In genomic region chr15:51335538-51335961, GRCh38 we compare ENCODE assay signal across 13 cellular contexts. TPM values are rescaled to one million over a fixed set of nuclear protein-coding genes. Genes with fewer than 3 reads are reported as not detected.
DNase-seq lines count a peak whose midpoint lies in the region; ATAC-seq, FAIRE-seq and TF ChIP-seq lines count a peak whose summit lies in the region.
"Had no signal": no experiment of that assay in that cellular context is flagged by ENCODE, and none has a peak within 500 bp of the region (broad histone marks: within the 10 kb centered on the region; RNA-seq: fewer than 3 reads in every experiment).

No MANE protein-coding gene starts in this region.

- H3K4me1 Mint-ChIP-seq in T-helper 2 cell treated with Interferon-gamma antibody and Interleukin-4, amounts not matched to agents 5 μg/mL and 100 μg/mL, for 36 hours (ENCODE audit: low read depth): no peaks in the 10 kb centered on the region
- H3K4me1 Mint-ChIP-seq in natural killer cell: no peaks in the 10 kb centered on the region

- FAIRE-seq in HTR-8/SVneo (lab: Jason Lieb, UNC): no peak
- FAIRE-seq: keratinocyte had no signal

- intact Hi-C loops in colonic mucosa (cut with DNase I) (no loop called here), natural killer cell (cut with micrococcal nuclease) (no loop called here)

- no peak overlapping the region for H3K4me3 Mint-ChIP-seq in T-helper 2 cell treated with Interferon-gamma antibody and Interleukin-4, amounts not matched to agents 5 μg/mL and 100 μg/mL, for 36 hours
- H3K4me3 Mint-ChIP-seq in natural killer cell: no peak overlapping the region

- H3K4me3 ChIP-seq in colonic mucosa: no peak overlapping the region
- H3K4me3 ChIP-seq: BLaER1 had no signal

- no peaks in the 10 kb centered on the region for H3K9me3 Mint-ChIP-seq in T-helper 2 cell treated with Interferon-gamma antibody and Interleukin-4, amounts not matched to agents 5 μg/mL and 100 μg/mL, for 36 hours
- no peaks in the 10 kb centered on the region for H3K9me3 Mint-ChIP-seq in natural killer cell

- peaks cover 11% of the 10 kb centered on the region for H3K27me3 Mint-ChIP-seq in T-helper 2 cell treated with Interferon-gamma antibody and Interleukin-4, amounts not matched to agents 5 μg/mL and 100 μg/mL, for 36 hours (ENCODE audit: low read depth)
- H3K27me3 Mint-ChIP-seq in natural killer cell (ENCODE audit: low read depth in 2 of 2): peaks cover 0 to 3% of the 10 kb centered on the region in 2 donors

- H3K36me3 ChIP-seq in colonic mucosa: no peaks in the 10 kb centered on the region
- H3K36me3 ChIP-seq: BLaER1 had no signal

- DNase-seq in colonic mucosa (peak; percentile 53), HTR-8/SVneo (ENCODE audit: insufficient read length, low spot score) (no peak), natural killer cell (no peak)
- DNase-seq in activated CD4-positive, alpha-beta T cell treated with anti-CD3 and anti-CD28 coated beads, Interleukin-2, amount 50 U/mL, for 1 hour: no peak
- DNase-seq in T-helper 2 cell treated with Interferon-gamma antibody and Interleukin-4, amounts not matched to agents 5 μg/mL and 100 μg/mL, for 36 hours (ENCODE audit: low spot score): no peak
- DNase-seq: activated CD4-positive, alpha-beta T cell treated with anti-CD3 and anti-CD28 coated beads, Interleukin-2, amount 50 U/mL, for 48 hours; NCI-H1436 treated with DMSO at 0.1 percent for 48 hours had no signal

- TF ChIP-seq CTCF in colonic mucosa (IDR thresholded peaks at IDR 0.05) (no peak), natural killer cell (IDR thresholded peaks at IDR 0.05) (no peak)

- no peak overlapping the region for H3K9ac ChIP-seq in colonic mucosa (ENCODE audit: low read depth in 2 of 2, low read length in 2 of 2)
- H3K9ac ChIP-seq: BLaER1 had no signal

- no peak overlapping the region for H3K27ac Mint-ChIP-seq in T-helper 2 cell treated with Interferon-gamma antibody and Interleukin-4, amounts not matched to agents 5 μg/mL and 100 μg/mL, for 36 hours
- no peak overlapping the region for H3K27ac Mint-ChIP-seq in natural killer cell

- H3K27me3 ChIP-seq in colonic mucosa: no peaks in the 10 kb centered on the region
- H3K27me3 ChIP-seq: BLaER1 had no signal

- H3K9me3 ChIP-seq in colonic mucosa: no peaks in the 10 kb centered on the region

- H3K27ac ChIP-seq in colonic mucosa: peak overlapping the region; percentile 41
- H3K27ac ChIP-seq: BLaER1 had no signal

- peaks cover 13% of the 10 kb centered on the region for H3K4me1 ChIP-seq in colonic mucosa

- no peaks in the 10 kb centered on the region for H3K36me3 Mint-ChIP-seq in T-helper 2 cell treated with Interferon-gamma antibody and Interleukin-4, amounts not matched to agents 5 μg/mL and 100 μg/mL, for 36 hours (ENCODE audit: low read depth)
- H3K36me3 Mint-ChIP-seq in natural killer cell: no peaks in the 10 kb centered on the region

- peak; percentile 78 for ATAC-seq in GM18505 (IDR thresholded peaks at IDR 0.05; ENCODE audit: unreplicated experiment)
- ATAC-seq in GM21447 (IDR thresholded peaks at IDR 0.05; ENCODE audit: unreplicated experiment): peak; percentile 86
- ATAC-seq in HG03432 (IDR thresholded peaks at IDR 0.05; ENCODE audit: unreplicated experiment): peak; percentile 83
- no peak for ATAC-seq in natural killer cell

- TF ChIP-seq POLR2A in GM18505 (IDR thresholded peaks at IDR 0.05; ENCODE audit: borderline replicate concordance, extremely low read depth, insufficient read depth, insufficient read length): no peak

RNA-seq across cellular contexts. Expression of gene CYP19A1, which starts 2.8 kb away (rescaled TPM):
- not detected for total RNA-seq in colonic mucosa
- not detected for total RNA-seq in natural killer cell
- total RNA-seq: pulmonary artery endothelial cell had no signal

RNA-seq across cellular contexts. Expression of gene GLDN, which starts 5.9 kb away (rescaled TPM):
- total RNA-seq in colonic mucosa: 1 to 10 TPM; 3.7 to 8.6 TPM
- not detected for total RNA-seq in natural killer cell
- total RNA-seq: pulmonary artery endothelial cell had no signal

Comparison
In these comparisons a context has a peak if more than half of its experiments do, and no peak if none do; other contexts are left out.
1. ATAC-seq: peak in GM18505 (single experiment), GM21447 (single experiment) and HG03432 (single experiment); none in natural killer cell (0 of 3).
2. RNA of gene GLDN, which starts 5.9 kb away (total RNA-seq): 3.7 to 8.6 TPM in colonic mucosa; not detected in natural killer cell; every median in the first group is over 4 times any median in the second.